8 cellular contexts compared by ENCODE assay signal in genomic region chr7:76575431-76575830, GRCh38. TPM values are rescaled to one million over a fixed set of nuclear protein-coding genes. Genes with fewer than 3 reads are reported as not detected.
"Had no signal": no experiment of that assay in that cellular context is flagged by ENCODE, and none has a peak within 500 bp of the region (broad histone marks: within the 10 kb centered on the region; RNA-seq: fewer than 3 reads in every experiment).

No MANE protein-coding gene starts in this region.

RNA-seq across cellular contexts. Expression of gene SPDYE16, which starts 32.3 kb away (rescaled TPM):
- total RNA-seq: omental fat pad, osteocyte, pulmonary artery endothelial cell, right atrium auricular region, smooth muscle cell, transverse colon, urinary bladder had no signal
- polyA plus RNA-seq: naive thymus-derived CD8-positive, alpha-beta T cell; smooth muscle cell had no signal
